In the genomic region with DNA sequence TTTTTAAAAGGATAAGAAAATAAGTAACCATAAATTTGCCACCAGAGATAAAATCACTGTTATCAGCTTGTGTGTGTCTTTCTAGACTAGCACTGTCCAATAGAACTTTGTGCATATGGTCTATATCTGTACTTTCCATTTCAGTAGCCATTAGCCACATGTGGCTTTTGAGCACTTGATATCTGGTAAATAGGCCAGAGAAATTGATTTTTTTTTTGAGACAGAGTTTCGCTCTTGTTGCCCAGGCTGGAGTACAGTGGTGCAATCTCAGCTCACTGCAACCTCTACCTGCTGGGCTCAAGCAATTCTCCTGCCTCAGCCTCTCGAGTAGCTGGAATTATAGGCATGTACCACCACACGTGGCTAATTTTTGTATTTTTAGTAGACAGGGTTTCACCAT, we compare ENCODE assay signal across 38 cellular contexts.
"Had no signal": no experiment of that assay in that cellular context is flagged by ENCODE, and none has a peak within 500 bp of the region (broad histone marks: within the 10 kb centered on the region; RNA-seq: fewer than 3 reads in every experiment).

No MANE protein-coding gene starts in this region.

- ATAC-seq: activated CD4-positive, alpha-beta T cell treated with anti-CD3 and anti-CD28 coated beads for 36 hours; activated CD4-positive, CD25-positive, alpha-beta regulatory T cell treated with anti-CD3 and anti-CD28 coated beads, Interleukin-2, amount 50 U/mL, for 24 hours; activated CD8-positive, alpha-beta memory T cell treated with anti-CD3 and anti-CD28 coated beads, Interleukin-2, amount 10 ng/mL, durations not matched to agents 7 days and 5 days; activated CD8-positive, alpha-beta T cell treated with anti-CD3 and anti-CD28 coated beads, Interleukin-2, amount 10 ng/mL, durations not matched to agents 7 days and 5 days; activated naive CD8-positive, alpha-beta T cell treated with anti-CD3 and anti-CD28 coated beads, Interleukin-2, amount 50 U/mL, for 24 hours; WTC11 had no signal

- H3K27ac ChIP-seq: ascending aorta, cardiac muscle cell, WERI-Rb-1 had no signal

- H3K4me1 Mint-ChIP-seq: brain, WTC11 had no signal

- H3K4me3 Mint-ChIP-seq: activated CD4-positive, alpha-beta memory T cell treated with anti-CD3 and anti-CD28 coated beads, Interleukin-2, amount 10 ng/mL, durations not matched to agents 7 days and 5 days; activated CD4-positive, alpha-beta T cell treated with anti-CD3 and anti-CD28 coated beads for 36 hours; activated CD4-positive, alpha-beta T cell treated with anti-CD3 and anti-CD28 coated beads, Interleukin-2, amount 10 ng/mL, durations not matched to agents 7 days and 5 days; activated CD8-positive, alpha-beta memory T cell treated with anti-CD3 and anti-CD28 coated beads, Interleukin-2, amount 10 ng/mL, durations not matched to agents 7 days and 5 days; activated CD8-positive, alpha-beta T cell treated with anti-CD3 and anti-CD28 coated beads, Interleukin-2, amount 10 ng/mL, durations not matched to agents 7 days and 5 days; activated naive CD4-positive, alpha-beta T cell treated with anti-CD3 and anti-CD28 coated beads, Interleukin-2, amount 10 ng/mL, durations not matched to agents 7 days and 5 days; activated naive CD4-positive, alpha-beta T cell treated with anti-CD3 and anti-CD28 coated beads, Interleukin-2, amount 50 U/mL, for 24 hours; activated naive CD8-positive, alpha-beta T cell; activated naive CD8-positive, alpha-beta T cell treated with anti-CD3 and anti-CD28 coated beads, Interleukin-2, amount 10 ng/mL, durations not matched to agents 7 days and 5 days; activated naive CD8-positive, alpha-beta T cell treated with anti-CD3 and anti-CD28 coated beads, Interleukin-2, amount 50 U/mL, for 24 hours; activated T-cell treated with anti-CD3 and anti-CD28 coated beads, Interleukin-2, amount 50 U/mL, for 24 hours; brain; central memory CD8-positive, alpha-beta T cell; T-helper 1 cell treated with Interleukin-12 subunit alpha and Interleukin-12 subunit beta and Interleukin-4 antibody, amounts not matched to agents 30 μg/mL and 1 μg/mL, for 36 hours; T-helper 2 cell treated with Interferon-gamma antibody and Interleukin-4, amounts not matched to agents 5 μg/mL and 100 μg/mL, for 36 hours; WTC11 had no signal

- H3K27me3 ChIP-seq: ascending aorta, cardiac muscle cell had no signal

- H3K9me3 Mint-ChIP-seq: activated CD4-positive, alpha-beta memory T cell treated with anti-CD3 and anti-CD28 coated beads, Interleukin-2, amount 10 ng/mL, durations not matched to agents 7 days and 5 days; activated CD4-positive, alpha-beta T cell treated with anti-CD3 and anti-CD28 coated beads, Interleukin-2, amount 10 ng/mL, durations not matched to agents 7 days and 5 days; activated naive CD4-positive, alpha-beta T cell treated with anti-CD3 and anti-CD28 coated beads, Interleukin-2, amount 10 ng/mL, durations not matched to agents 7 days and 5 days; activated naive CD4-positive, alpha-beta T cell treated with anti-CD3 and anti-CD28 coated beads, Interleukin-2, amount 50 U/mL, for 24 hours; activated naive CD8-positive, alpha-beta T cell treated with anti-CD3 and anti-CD28 coated beads, Interleukin-2, amount 10 ng/mL, durations not matched to agents 7 days and 5 days; activated naive CD8-positive, alpha-beta T cell treated with anti-CD3 and anti-CD28 coated beads, Interleukin-2, amount 50 U/mL, for 24 hours; activated T-cell treated with anti-CD3 and anti-CD28 coated beads, Interleukin-2, amount 50 U/mL, for 24 hours; activated T-helper 2 cell treated with anti-CD3 and anti-CD28 coated beads, Interferon-gamma antibody, Interleukin-2, Interleukin-4, amounts not matched to agents 10 μg/mL and 5 μg/mL and 100 μg/mL, durations not matched to agents 14 hours and 24 hours and 36 hours; brain; central memory CD8-positive, alpha-beta T cell; T-helper 1 cell treated with Interleukin-12 subunit alpha and Interleukin-12 subunit beta and Interleukin-4 antibody, amounts not matched to agents 30 μg/mL and 1 μg/mL, for 36 hours; T-helper 2 cell treated with Interferon-gamma antibody and Interleukin-4, amounts not matched to agents 5 μg/mL and 100 μg/mL, for 36 hours; WTC11 had no signal

- H3K27me3 Mint-ChIP-seq: activated CD4-positive, alpha-beta memory T cell treated with anti-CD3 and anti-CD28 coated beads, Interleukin-2, amount 10 ng/mL, durations not matched to agents 7 days and 5 days; activated CD4-positive, alpha-beta T cell treated with anti-CD3 and anti-CD28 coated beads for 36 hours; activated CD4-positive, alpha-beta T cell treated with anti-CD3 and anti-CD28 coated beads, Interleukin-2, amount 10 ng/mL, durations not matched to agents 7 days and 5 days; activated CD8-positive, alpha-beta memory T cell treated with anti-CD3 and anti-CD28 coated beads, Interleukin-2, amount 10 ng/mL, durations not matched to agents 7 days and 5 days; activated naive CD4-positive, alpha-beta T cell treated with anti-CD3 and anti-CD28 coated beads, Interleukin-2, amount 10 ng/mL, durations not matched to agents 7 days and 5 days; activated naive CD4-positive, alpha-beta T cell treated with anti-CD3 and anti-CD28 coated beads, Interleukin-2, amount 50 U/mL, for 24 hours; activated naive CD8-positive, alpha-beta T cell; activated naive CD8-positive, alpha-beta T cell treated with anti-CD3 and anti-CD28 coated beads, Interleukin-2, amount 10 ng/mL, durations not matched to agents 7 days and 5 days; activated naive CD8-positive, alpha-beta T cell treated with anti-CD3 and anti-CD28 coated beads, Interleukin-2, amount 50 U/mL, for 24 hours; activated T-cell treated with anti-CD3 and anti-CD28 coated beads, Interleukin-2, amount 50 U/mL, for 24 hours; brain; central memory CD8-positive, alpha-beta T cell had no signal

- DNase-seq: activated CD4-positive, alpha-beta memory T cell treated with anti-CD3 and anti-CD28 coated beads, Interleukin-2, amount 10 ng/mL, durations not matched to agents 7 days and 5 days; activated CD4-positive, alpha-beta T cell treated with anti-CD3 and anti-CD28 coated beads for 1 hour; activated CD4-positive, alpha-beta T cell treated with anti-CD3 and anti-CD28 coated beads for 36 hours; activated CD4-positive, alpha-beta T cell treated with anti-CD3 and anti-CD28 coated beads for 48 hours; activated CD4-positive, alpha-beta T cell treated with anti-CD3 and anti-CD28 coated beads, Interleukin-2, amount 10 ng/mL, durations not matched to agents 7 days and 5 days; activated CD4-positive, alpha-beta T cell treated with anti-CD3 and anti-CD28 coated beads, Interleukin-2, amount 50 U/mL, for 48 hours; activated CD4-positive, CD25-positive, alpha-beta regulatory T cell; activated CD8-positive, alpha-beta memory T cell treated with anti-CD3 and anti-CD28 coated beads for 24 hours; activated CD8-positive, alpha-beta memory T cell treated with anti-CD3 and anti-CD28 coated beads, Interleukin-2, amount 10 ng/mL, durations not matched to agents 7 days and 5 days; activated CD8-positive, alpha-beta memory T cell treated with anti-CD3 and anti-CD28 coated beads, Interleukin-2, amount 50 U/mL, for 48 hours; activated CD8-positive, alpha-beta T cell treated with anti-CD3 and anti-CD28 coated beads, Interleukin-2, amount 10 ng/mL, durations not matched to agents 7 days and 5 days; activated effector memory CD4-positive, alpha-beta T cell treated with Interleukin-2 at 50 U/mL for 16 hours; activated gamma-delta T cell; activated naive CD4-positive, alpha-beta T cell treated with anti-CD3 and anti-CD28 coated beads, Interleukin-2, amount 10 ng/mL, durations not matched to agents 7 days and 5 days; activated naive CD4-positive, alpha-beta T cell treated with Interleukin-2 at 50 U/mL for 16 hours; activated naive CD8-positive, alpha-beta T cell treated with anti-CD3 and anti-CD28 coated beads, Interleukin-2, amount 10 ng/mL, durations not matched to agents 7 days and 5 days; activated naive CD8-positive, alpha-beta T cell treated with anti-CD3 and anti-CD28 coated beads, Interleukin-2, amount 50 U/mL, for 24 hours; activated T-cell treated with anti-CD3 and anti-CD28 coated beads, Interleukin-2, amount 50 U/mL, for 24 hours; activated T-cell treated with anti-CD3 and anti-CD28 coated beads, Interleukin-2, amount 50 U/mL, for 48 hours; amygdala; anterior cingulate cortex; caudate nucleus; cerebellar nuclear complex; T-helper 1 cell; T-helper 2 cell; T-helper 9 cell; WERI-Rb-1 had no signal

- H3K4me3 ChIP-seq: ascending aorta, cardiac muscle cell had no signal

- H3K27ac Mint-ChIP-seq: activated CD4-positive, alpha-beta memory T cell treated with anti-CD3 and anti-CD28 coated beads, Interleukin-2, amount 10 ng/mL, durations not matched to agents 7 days and 5 days; activated CD4-positive, alpha-beta T cell treated with anti-CD3 and anti-CD28 coated beads for 36 hours; activated CD4-positive, alpha-beta T cell treated with anti-CD3 and anti-CD28 coated beads, Interleukin-2, amount 10 ng/mL, durations not matched to agents 7 days and 5 days; activated CD8-positive, alpha-beta memory T cell treated with anti-CD3 and anti-CD28 coated beads, Interleukin-2, amount 10 ng/mL, durations not matched to agents 7 days and 5 days; activated CD8-positive, alpha-beta T cell treated with anti-CD3 and anti-CD28 coated beads, Interleukin-2, amount 10 ng/mL, durations not matched to agents 7 days and 5 days; activated naive CD4-positive, alpha-beta T cell treated with anti-CD3 and anti-CD28 coated beads, Interleukin-2, amount 10 ng/mL, durations not matched to agents 7 days and 5 days; activated naive CD4-positive, alpha-beta T cell treated with anti-CD3 and anti-CD28 coated beads, Interleukin-2, amount 50 U/mL, for 24 hours; activated naive CD8-positive, alpha-beta T cell; activated naive CD8-positive, alpha-beta T cell treated with anti-CD3 and anti-CD28 coated beads, Interleukin-2, amount 10 ng/mL, durations not matched to agents 7 days and 5 days; activated naive CD8-positive, alpha-beta T cell treated with anti-CD3 and anti-CD28 coated beads, Interleukin-2, amount 50 U/mL, for 24 hours; activated T-cell treated with anti-CD3 and anti-CD28 coated beads, Interleukin-2, amount 50 U/mL, for 24 hours; activated T-helper 2 cell treated with anti-CD3 and anti-CD28 coated beads, Interferon-gamma antibody, Interleukin-2, Interleukin-4, amounts not matched to agents 10 μg/mL and 5 μg/mL and 100 μg/mL, durations not matched to agents 14 hours and 24 hours and 36 hours; brain; T-helper 1 cell treated with Interleukin-12 subunit alpha and Interleukin-12 subunit beta and Interleukin-4 antibody, amounts not matched to agents 30 μg/mL and 1 μg/mL, for 36 hours; T-helper 2 cell treated with Interferon-gamma antibody and Interleukin-4, amounts not matched to agents 5 μg/mL and 100 μg/mL, for 36 hours; WTC11 had no signal

- H3K9me3 ChIP-seq: ascending aorta had no signal
